8 cellular contexts compared by ENCODE assay signal in the genomic region with DNA sequence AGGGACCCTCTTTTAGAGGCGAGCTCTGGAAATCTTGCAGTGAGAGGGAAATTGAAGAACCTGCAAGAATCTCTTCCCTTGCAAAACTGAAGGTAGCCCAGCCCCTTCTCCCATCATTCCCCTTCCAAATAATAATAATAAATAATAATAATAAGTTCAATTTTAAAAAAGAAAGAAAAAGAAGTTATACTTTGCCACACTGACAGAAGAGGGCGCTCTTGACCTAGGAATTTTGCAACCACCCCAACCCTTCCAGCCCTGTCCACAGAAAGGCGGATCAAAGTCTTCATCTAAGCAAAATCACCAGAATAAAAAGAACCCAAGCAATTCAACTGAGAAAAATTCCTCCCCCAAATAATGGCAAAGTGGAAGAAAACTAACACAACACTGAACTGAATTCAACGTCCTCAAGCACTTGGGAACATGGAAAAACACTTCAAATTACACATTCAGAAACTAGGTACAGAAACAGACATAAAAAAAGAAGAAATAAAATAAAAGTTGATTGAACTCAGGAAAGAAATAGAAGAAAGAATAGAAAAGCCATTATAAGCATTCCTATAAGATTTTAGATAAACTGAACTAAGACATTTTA.
A peak's percentile ranks its signal among the peaks of the same experiment; 100 is the strongest.
DNase-seq lines count a peak whose midpoint lies in the region; FAIRE-seq lines count a peak whose summit lies in the region.

No MANE protein-coding gene starts in this region.

- no peak for FAIRE-seq in GM18507 (lab: Jason Lieb, UNC)

- DNase-seq in AG08395 (ENCODE audit: low spot score) (peak; percentile 78), GM18507 (ENCODE audit: extremely low spot score, insufficient read length, low read depth) (peak; percentile 17), NCI-H2227 treated with DMSO at 0.1 percent for 48 hours (lab: John Stamatoyannopoulos, UW) (peak; percentile 82), midbrain (lab: John Stamatoyannopoulos, UW) (peak; percentile 21), stromal cell of bone marrow (ENCODE audit: low read depth) (peak; percentile 44), OCI-M2 (lab: John Stamatoyannopoulos, UW; ENCODE audit: unreplicated experiment) (no peak)
- peak; percentile 3 to 19 (median 7) for DNase-seq in activated CD4-positive, CD25-positive, alpha-beta regulatory T cell (lab: John Stamatoyannopoulos, UW)
- DNase-seq in effector CD4-positive, alpha-beta T cell = peak; percentile 28
